3 cellular contexts compared by ENCODE assay signal in genomic region chr17:48410821-48411220, GRCh38. TPM values are rescaled to one million over a fixed set of nuclear protein-coding genes. Genes with fewer than 3 reads are reported as not detected.
"Had no signal": no experiment of that assay in that cellular context is flagged by ENCODE, and none has a peak within 500 bp of the region (broad histone marks: within the 10 kb centered on the region; RNA-seq: fewer than 3 reads in every experiment).

No MANE protein-coding gene starts in this region.

RNA-seq across cellular contexts. Expression of gene SKAP1, which starts 19.2 kb away (rescaled TPM):
- total RNA-seq: bronchial epithelial cell, MCF 10A, SK-MEL-5 had no signal
